Comparison of ENCODE assay signal across 9 cellular contexts in genomic region chrX:109880629-109881028, GRCh38.
DNase-seq lines count a peak whose midpoint lies in the region; ATAC-seq and TF ChIP-seq lines count a peak whose summit lies in the region.
"Had no signal": no experiment of that assay in that cellular context is flagged by ENCODE, and none has a peak within 500 bp of the region (broad histone marks: within the 10 kb centered on the region; RNA-seq: fewer than 3 reads in every experiment).

No MANE protein-coding gene starts in this region.

- no peak for TF ChIP-seq RAD21 in SK-N-SH (IDR thresholded peaks at IDR 0.05; ENCODE audit: low read length)

- no peak overlapping the region for H3K4me3 Mint-ChIP-seq in activated naive CD8-positive, alpha-beta T cell
- no peak overlapping the region for H3K4me3 Mint-ChIP-seq in activated naive CD8-positive, alpha-beta T cell treated with anti-CD3 and anti-CD28 coated beads for 36 hours
- H3K4me3 Mint-ChIP-seq: activated naive CD8-positive, alpha-beta T cell treated with anti-CD3 and anti-CD28 coated beads, Interleukin-2, amount 50 U/mL, for 24 hours had no signal

- in situ Hi-C loops in KBM-7 (cut with MboI; ENCODE audit: low pct_unique_long_range_greater_than_20kb, low sequenced_read_pairs) = loop anchor here (25.0 kb wide), 1 partner anchor 393 kb away; the partner anchor contains the start of gene GUCY2F

- no peak overlapping the region for H3K4me2 ChIP-seq in SK-N-SH

- peak overlapping the region; percentile 38 for H3K27ac Mint-ChIP-seq in activated naive CD8-positive, alpha-beta T cell
- no peak overlapping the region for H3K27ac Mint-ChIP-seq in activated naive CD8-positive, alpha-beta T cell treated with anti-CD3 and anti-CD28 coated beads for 36 hours
- H3K27ac Mint-ChIP-seq: activated naive CD8-positive, alpha-beta T cell treated with anti-CD3 and anti-CD28 coated beads, Interleukin-2, amount 50 U/mL, for 24 hours had no signal

- CTCF ChIA-PET in SK-N-SH (lab: Yijun Ruan, JAX) = interaction anchor here (1.3 to 2.6 kb wide), 2 partner anchors 11 to 23 kb away, joined by 6 to 14 read pairs; no protein-coding TSS in a partner anchor

- POLR2A ChIA-PET in SK-N-SH (lab: Yijun Ruan, JAX) = no interaction called here

- no peaks in the 10 kb centered on the region for H3K27me3 Mint-ChIP-seq in activated naive CD8-positive, alpha-beta T cell
- H3K27me3 Mint-ChIP-seq in activated naive CD8-positive, alpha-beta T cell treated with anti-CD3 and anti-CD28 coated beads for 36 hours = no peaks in the 10 kb centered on the region
- H3K27me3 Mint-ChIP-seq: activated naive CD8-positive, alpha-beta T cell treated with anti-CD3 and anti-CD28 coated beads, Interleukin-2, amount 50 U/mL, for 24 hours had no signal

- H3K27ac ChIP-seq in upper lobe of right lung = no peak overlapping the region
- no peak overlapping the region for H3K27ac ChIP-seq in SK-N-SH (ENCODE audit: low read depth in 2 of 2, low read length in 1 of 2)
- H3K27ac ChIP-seq in WERI-Rb-1 = no peak overlapping the region

- H3K9me3 ChIP-seq in upper lobe of right lung = no peaks in the 10 kb centered on the region
- H3K9me3 ChIP-seq in SK-N-SH = no peaks in the 10 kb centered on the region
- H3K9me3 ChIP-seq in WERI-Rb-1 (ENCODE audit: severe bottlenecking) = no peaks in the 10 kb centered on the region

- H3K4me1 Mint-ChIP-seq in activated naive CD8-positive, alpha-beta T cell (ENCODE audit: low read depth) = no peaks in the 10 kb centered on the region
- no peaks in the 10 kb centered on the region for H3K4me1 Mint-ChIP-seq in activated naive CD8-positive, alpha-beta T cell treated with anti-CD3 and anti-CD28 coated beads for 36 hours

- H3K36me3 Mint-ChIP-seq in activated naive CD8-positive, alpha-beta T cell = no peaks in the 10 kb centered on the region
- no peaks in the 10 kb centered on the region for H3K36me3 Mint-ChIP-seq in activated naive CD8-positive, alpha-beta T cell treated with anti-CD3 and anti-CD28 coated beads for 36 hours

- peak; percentile 91 for ATAC-seq in HG02798 (IDR thresholded peaks at IDR 0.05; ENCODE audit: poor library complexity, unreplicated experiment)
- peak; percentile 70 for ATAC-seq in upper lobe of right lung
- ATAC-seq: activated naive CD8-positive, alpha-beta T cell treated with anti-CD3 and anti-CD28 coated beads, Interleukin-2, amount 50 U/mL, for 24 hours had no signal

- no peaks in the 10 kb centered on the region for H3F3A ChIP-seq in SK-N-SH (replicated peaks; ENCODE audit: insufficient read depth)

- H4K20me1 ChIP-seq in SK-N-SH (ENCODE audit: insufficient read depth) = no peaks in the 10 kb centered on the region

- H3K4me3 ChIP-seq in upper lobe of right lung = no peak overlapping the region
- H3K4me3 ChIP-seq in SK-N-SH (ENCODE audit: low read depth in 2 of 2, low read length in 1 of 2) = no peak overlapping the region
- H3K4me3 ChIP-seq in WERI-Rb-1 (ENCODE audit: low read depth, low read length) = no peak overlapping the region

- H3K79me2 ChIP-seq in SK-N-SH (ENCODE audit: insufficient read depth) = no peaks in the 10 kb centered on the region

- no peak for TF ChIP-seq CTCF in upper lobe of right lung (IDR thresholded peaks at IDR 0.05)
- no peak for TF ChIP-seq CTCF in SK-N-SH (IDR thresholded peaks at IDR 0.05)
- no peak for TF ChIP-seq CTCF in WERI-Rb-1 (IDR thresholded peaks at IDR 0.05; ENCODE audit: low read depth, low read length)

- WGBS in SK-N-SH (ENCODE audit: low lambda C conversion rate) = 40% methylated on average over 2 of the region's 2 CpGs

- H3K27me3 ChIP-seq in upper lobe of right lung (no peaks in the 10 kb centered on the region), SK-N-SH (ENCODE audit: insufficient read depth) (no peaks in the 10 kb centered on the region; the same call in 1 of the 2 replicates), WERI-Rb-1 (ENCODE audit: insufficient read depth, low read depth, severe bottlenecking) (peaks cover 33% of the 10 kb centered on the region)

- no peak overlapping the region for H3K9ac ChIP-seq in SK-N-SH

- TF ChIP-seq EP300 in SK-N-SH (IDR thresholded peaks at IDR 0.05; ENCODE audit: borderline replicate concordance in 1 of 2, low read depth in 1 of 2, low read length in 1 of 2) = no peak

- H3K4me1 ChIP-seq in upper lobe of right lung (no peaks in the 10 kb centered on the region), SK-N-SH (ENCODE audit: control insufficient read depth in 1 of 2, insufficient read depth in 2 of 2, low read depth in 1 of 2, low read length in 1 of 2) (no peaks in the 10 kb centered on the region)

- intact Hi-C loops in upper lobe of right lung (cut with DNase I) = no loop called here

- no peak for DNase-seq in activated naive CD8-positive, alpha-beta T cell treated with anti-CD3 and anti-CD28 coated beads for 36 hours
- DNase-seq in KBM-7 (peak; percentile 35), upper lobe of right lung (no peak), SK-N-SH (no peak), WERI-Rb-1 (no peak)
- no peak for DNase-seq in activated T-cell treated with anti-CD3 and anti-CD28 coated beads, Interleukin-2, amount 50 U/mL, for 1 hour
- DNase-seq: activated naive CD8-positive, alpha-beta T cell treated with anti-CD3 and anti-CD28 coated beads, Interleukin-2, amount 50 U/mL, for 24 hours had no signal

- no peaks in the 10 kb centered on the region for H3K9me3 Mint-ChIP-seq in activated naive CD8-positive, alpha-beta T cell (ENCODE audit: low read depth)
- no peaks in the 10 kb centered on the region for H3K9me3 Mint-ChIP-seq in activated naive CD8-positive, alpha-beta T cell treated with anti-CD3 and anti-CD28 coated beads for 36 hours
- H3K9me3 Mint-ChIP-seq: activated naive CD8-positive, alpha-beta T cell treated with anti-CD3 and anti-CD28 coated beads, Interleukin-2, amount 50 U/mL, for 24 hours had no signal

- H3K36me3 ChIP-seq in upper lobe of right lung (no peaks in the 10 kb centered on the region), SK-N-SH (replicated peaks in 1 of 2; ENCODE audit: control insufficient read depth in 1 of 2, insufficient read depth in 2 of 2, low read length in 1 of 2) (no peaks in the 10 kb centered on the region), WERI-Rb-1 (no peaks in the 10 kb centered on the region)

- no peaks in the 10 kb centered on the region for H3K9me2 ChIP-seq in SK-N-SH

- no peak overlapping the region for H2AFZ ChIP-seq in SK-N-SH (ENCODE audit: low read depth)

TF ChIP-seq in SK-N-SH, 30 proteins besides CTCF, POLR2A, EP300 and RAD21:
- TF ChIP-seq REST (IDR thresholded peaks at IDR 0.05; ENCODE audit: low read depth, low read length) (no peak), USF2 (IDR thresholded peaks at IDR 0.05; ENCODE audit: borderline replicate concordance, low read depth, low read length) (no peak), MXI1 (IDR thresholded peaks at IDR 0.05; ENCODE audit: low read depth, low read length) (no peak), TCF12 (IDR thresholded peaks at IDR 0.05) (no peak), POLR2AphosphoS5 (IDR thresholded peaks at IDR 0.05; ENCODE audit: low read depth, low read length) (no peak)
